16 cellular contexts compared by ENCODE assay signal in genomic region chr6:36968266-36968977, GRCh38. TPM values are rescaled to one million over a fixed set of nuclear protein-coding genes. Genes with fewer than 3 reads are reported as not detected.
DNase-seq lines count a peak whose midpoint lies in the region; ATAC-seq, FAIRE-seq and TF ChIP-seq lines count a peak whose summit lies in the region.
"Had no signal": no experiment of that assay in that cellular context is flagged by ENCODE, and none has a peak within 500 bp of the region (broad histone marks: within the 10 kb centered on the region; RNA-seq: fewer than 3 reads in every experiment).

No MANE protein-coding gene starts in this region.

- ATAC-seq in T-helper 17 cell (no peak), Right ventricle myocardium superior (ENCODE audit: poor library complexity) (peak; percentile 13)

- no peaks in the 10 kb centered on the region for H3K9me3 ChIP-seq in HEK293 (ENCODE audit: control insufficient read depth, insufficient read depth, low read depth, low read length)
- no peaks in the 10 kb centered on the region for H3K9me3 ChIP-seq in T-helper 17 cell (ENCODE audit: control insufficient read depth, low read length, poor library complexity, severe bottlenecking)
- H3K9me3 ChIP-seq in small intestine (ENCODE audit: control insufficient read depth, low read depth): no peaks in the 10 kb centered on the region
- no peaks in the 10 kb centered on the region for H3K9me3 ChIP-seq in osteoblast (ENCODE audit: low read depth, low read length)

- H4K20me1 ChIP-seq in osteoblast (ENCODE audit: insufficient read depth, low read length): peaks cover 20% of the 10 kb centered on the region

- no peak overlapping the region for H3K27ac Mint-ChIP-seq in T-helper 17 cell
- H3K27ac Mint-ChIP-seq: H9; mesothelial cell of epicardium; T-helper 1 cell treated with Interleukin-12 subunit alpha and Interleukin-12 subunit beta and Interleukin-4 antibody, amounts not matched to agents 30 μg/mL and 1 μg/mL, for 36 hours had no signal

- POLR2A ChIA-PET in HEK293 (lab: Yijun Ruan, JAX): interaction anchor here (0.7 to 1.6 kb wide), 2 partner anchors 18 kb away, joined by 3 to 6 read pairs; partner anchors contain the start of gene MTCH1

- peak overlapping the region; percentile 31 for H3K4me3 Mint-ChIP-seq in T-helper 17 cell
- H3K4me3 Mint-ChIP-seq: CD8-positive, alpha-beta memory T cell; H9; mesothelial cell of epicardium; T-helper 1 cell treated with Interleukin-12 subunit alpha and Interleukin-12 subunit beta and Interleukin-4 antibody, amounts not matched to agents 30 μg/mL and 1 μg/mL, for 36 hours had no signal

- no peak overlapping the region for H3K4me3 ChIP-seq in HEK293 (ENCODE audit: low read depth, low read length)
- no peak overlapping the region for H3K4me3 ChIP-seq in small intestine (ENCODE audit: low read depth in 1 of 2, low read length in 2 of 2)
- no peak overlapping the region for H3K4me3 ChIP-seq in osteoblast (ENCODE audit: insufficient read depth, low read length)

- peaks cover 7 to 65% of the 10 kb centered on the region in 2 experiments; a peak in 1 of 3 replicates for H3K36me3 ChIP-seq in HEK293 (ENCODE audit: control insufficient read depth in 2 of 2, insufficient read depth in 1 of 2, low read length in 2 of 2)
- H3K36me3 ChIP-seq in small intestine (ENCODE audit: control insufficient read depth in 2 of 2, insufficient read depth in 2 of 2, low read length in 2 of 2): peaks cover 12 to 27% of the 10 kb centered on the region in 2 donors
- peaks cover 68% of the 10 kb centered on the region for H3K36me3 ChIP-seq in osteoblast (ENCODE audit: insufficient read depth, low read length)

- H3K27ac ChIP-seq in HEK293 (ENCODE audit: extremely low read depth, low read depth, low read length): no peak overlapping the region
- no peak overlapping the region for H3K27ac ChIP-seq in small intestine (ENCODE audit: low read depth in 1 of 2, low read length in 1 of 2)
- no peak overlapping the region for H3K27ac ChIP-seq in osteoblast (ENCODE audit: low read depth, low read length)

- H3K4me2 ChIP-seq in osteoblast (ENCODE audit: insufficient read depth, low read length): no peak overlapping the region

- no peaks in the 10 kb centered on the region for H3K4me1 ChIP-seq in HEK293 (ENCODE audit: control insufficient read depth, insufficient read depth, low read length)
- H3K4me1 ChIP-seq in small intestine (ENCODE audit: control insufficient read depth in 2 of 2, insufficient read depth in 1 of 2, low read depth in 1 of 2, low read length in 1 of 2): peaks cover 0 to 2% of the 10 kb centered on the region in 2 donors
- H3K4me1 ChIP-seq in osteoblast (ENCODE audit: insufficient read depth, low read length): no peaks in the 10 kb centered on the region

- peaks cover 21% of the 10 kb centered on the region for H3K4me1 Mint-ChIP-seq in T-helper 17 cell

- H2AFZ ChIP-seq in osteoblast (ENCODE audit: low read length): no peak overlapping the region

- 70 to 86% (median 81%) methylated on average over 16 of the region's 16 CpGs for WGBS in small intestine, 3 donors

- intact Hi-C loops in Right ventricle myocardium superior (cut with DNase I): no loop called here

- CTCF ChIA-PET in HEK293 (lab: Yijun Ruan, JAX): interaction anchor here (1.6 kb wide), 1 partner anchor 50 kb away, joined by 4 read pairs; no protein-coding TSS in a partner anchor

- H3K79me2 ChIP-seq in osteoblast (ENCODE audit: insufficient read depth, low read length): peaks cover 4% of the 10 kb centered on the region

- H3K36me3 Mint-ChIP-seq in T-helper 17 cell (ENCODE audit: low read depth): peaks cover 3% of the 10 kb centered on the region

- TF ChIP-seq CTCF in HEK293 (tag by site-specific recombination; IDR thresholded peaks at IDR 0.05) (no peak), osteoblast (IDR thresholded peaks at IDR 0.05; ENCODE audit: extremely low read depth, low read depth, low read length) (no peak)

- no peaks in the 10 kb centered on the region for H3K27me3 Mint-ChIP-seq in T-helper 17 cell
- H3K27me3 Mint-ChIP-seq: CD8-positive, alpha-beta memory T cell had no signal

- DNase-seq in T-helper 17 cell (no peak), Right ventricle myocardium superior (peak; percentile 73), small intestine (peak; percentile 43), NCI-H2081 (lab: John Stamatoyannopoulos, UW) (no peak), osteoblast (ENCODE audit: insufficient read length, low spot score, missing footprints) (no peak)
- no peak for DNase-seq in stimulated activated CD8-positive, alpha-beta memory T cell treated with anti-CD3 and anti-CD28 coated beads, Interleukin-4, amount 100 ng/mL, for 48 hours
- DNase-seq: activated CD4-positive, alpha-beta T cell treated with anti-CD3 and anti-CD28 coated beads for 48 hours; activated gamma-delta T cell; CD8-positive, alpha-beta memory T cell; central memory CD4-positive, alpha-beta T cell; H9 had no signal

- no peak for FAIRE-seq in small intestine (lab: Jason Lieb, UNC)

- no peaks in the 10 kb centered on the region for H3K27me3 ChIP-seq in small intestine (ENCODE audit: control insufficient read depth in 2 of 2, insufficient read depth in 2 of 2, low read length in 2 of 2)
- no peaks in the 10 kb centered on the region for H3K27me3 ChIP-seq in osteoblast (ENCODE audit: insufficient read depth, low read length)

TF ChIP-seq in HEK293, 187 proteins besides CTCF, POLR2A, EP300 and RAD21:
- no peak for TF ChIP-seq ZNF449 (tag by site-specific recombination; IDR thresholded peaks at IDR 0.05)
- 0 out of 2 replicates have a peak, but pooled peaks have one; percentile 37 for TF ChIP-seq KLF1 (tag by site-specific recombination; IDR thresholded peaks at IDR 0.05)

RNA-seq across cellular contexts. Expression of gene PI16, which starts 13.9 kb away (rescaled TPM):
- total RNA-seq in T-helper 17 cell: 10 to 100 TPM; 14.5 to 28.5 TPM
- total RNA-seq in Right ventricle myocardium superior: 27.8 TPM
- polyA plus RNA-seq in small intestine: 1 to 10 TPM in 1 of 3 donors, under 1 TPM in 1, not detected in 1; 0.27 to 2.3 TPM
- 1.8 TPM in 2 replicates for total RNA-seq in osteoblast
- total RNA-seq: H9, M059J, mesothelial cell of epicardium, renal cortical epithelial cell had no signal

RNA-seq across cellular contexts. Expression of gene MTCH1, which starts 17.6 kb away (rescaled TPM):
- total RNA-seq in T-helper 17 cell: 100 to 1,000 TPM; 194 to 202 TPM
- total RNA-seq in Right ventricle myocardium superior: 205 TPM
- polyA plus RNA-seq in small intestine: 100 to 1,000 TPM; 122 to 134 (median 125) TPM
- total RNA-seq in osteoblast: 183 and 185 TPM in 2 replicates

RNA-seq across cellular contexts. Expression of gene FGD2, which starts 37.0 kb away (rescaled TPM):
- 10 to 100 TPM in 1 of 2 donors, 1 to 10 TPM in 1; 1.7 to 12.6 TPM for total RNA-seq in T-helper 17 cell
- 5.7 TPM for total RNA-seq in Right ventricle myocardium superior
- polyA plus RNA-seq in small intestine: 1 to 10 TPM; 1.1 to 8.8 (median 5.7) TPM
- under 0.01 TPM in 2 replicates for total RNA-seq in osteoblast
- total RNA-seq: M059J, mesothelial cell of epicardium had no signal

Comparison
In these comparisons a context has a peak if more than half of its experiments do, and no peak if none do; other contexts are left out.
1. DNase-seq: peak in Right ventricle myocardium superior (single experiment) and small intestine (single experiment); none in T-helper 17 cell (0 of 3), NCI-H2081 (0 of 2), stimulated activated CD8-positive, alpha-beta memory T cell treated with anti-CD3 and anti-CD28 coated beads, Interleukin-4, amount 100 ng/mL, for 48 hours (single experiment) and osteoblast (single experiment).